ENCODE assay signal across 1 cellular context in the genomic region with DNA sequence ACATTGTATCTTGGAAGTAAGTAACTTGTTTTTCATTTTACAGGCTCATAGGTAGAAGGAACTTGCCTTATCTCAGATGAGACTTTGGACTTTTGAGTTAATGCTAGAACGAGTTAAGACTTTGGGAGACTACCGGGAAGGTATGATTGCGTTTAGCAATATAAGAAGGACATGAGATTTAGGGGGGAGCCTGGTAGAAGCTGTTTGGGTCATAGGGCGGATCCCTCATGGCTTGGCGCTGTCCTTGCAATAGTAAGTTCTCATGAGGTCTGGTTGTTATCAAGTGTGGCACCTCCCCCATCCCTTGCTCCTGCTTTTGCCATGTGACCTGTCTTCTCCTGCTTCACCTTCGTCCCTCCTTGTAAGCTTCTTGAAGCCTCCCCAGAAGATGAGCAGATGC.
TF ChIP-seq lines count a peak whose summit lies in the region.

No MANE protein-coding gene starts in this region.

TF ChIP-seq in GM23338, 12 proteins besides CTCF, POLR2A, EP300 and RAD21 (continued from another document):
- no peak for TF ChIP-seq STAT1 (IDR thresholded peaks at IDR 0.05; ENCODE audit: unreplicated experiment)
- TF ChIP-seq, protein P1, sequence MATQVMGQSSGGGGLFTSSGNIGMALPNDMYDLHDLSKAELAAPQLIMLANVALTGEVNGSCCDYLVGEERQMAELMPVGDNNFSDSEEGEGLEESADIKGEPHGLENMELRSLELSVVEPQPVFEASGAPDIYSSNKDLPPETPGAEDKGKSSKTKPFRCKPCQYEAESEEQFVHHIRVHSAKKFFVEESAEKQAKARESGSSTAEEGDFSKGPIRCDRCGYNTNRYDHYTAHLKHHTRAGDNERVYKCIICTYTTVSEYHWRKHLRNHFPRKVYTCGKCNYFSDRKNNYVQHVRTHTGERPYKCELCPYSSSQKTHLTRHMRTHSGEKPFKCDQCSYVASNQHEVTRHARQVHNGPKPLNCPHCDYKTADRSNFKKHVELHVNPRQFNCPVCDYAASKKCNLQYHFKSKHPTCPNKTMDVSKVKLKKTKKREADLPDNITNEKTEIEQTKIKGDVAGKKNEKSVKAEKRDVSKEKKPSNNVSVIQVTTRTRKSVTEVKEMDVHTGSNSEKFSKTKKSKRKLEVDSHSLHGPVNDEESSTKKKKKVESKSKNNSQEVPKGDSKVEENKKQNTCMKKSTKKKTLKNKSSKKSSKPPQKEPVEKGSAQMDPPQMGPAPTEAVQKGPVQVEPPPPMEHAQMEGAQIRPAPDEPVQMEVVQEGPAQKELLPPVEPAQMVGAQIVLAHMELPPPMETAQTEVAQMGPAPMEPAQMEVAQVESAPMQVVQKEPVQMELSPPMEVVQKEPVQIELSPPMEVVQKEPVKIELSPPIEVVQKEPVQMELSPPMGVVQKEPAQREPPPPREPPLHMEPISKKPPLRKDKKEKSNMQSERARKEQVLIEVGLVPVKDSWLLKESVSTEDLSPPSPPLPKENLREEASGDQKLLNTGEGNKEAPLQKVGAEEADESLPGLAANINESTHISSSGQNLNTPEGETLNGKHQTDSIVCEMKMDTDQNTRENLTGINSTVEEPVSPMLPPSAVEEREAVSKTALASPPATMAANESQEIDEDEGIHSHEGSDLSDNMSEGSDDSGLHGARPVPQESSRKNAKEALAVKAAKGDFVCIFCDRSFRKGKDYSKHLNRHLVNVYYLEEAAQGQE (IDR thresholded peaks at IDR 0.05; ENCODE audit: unreplicated experiment): no peak
- no peak for TF ChIP-seq CREB1 (CRISPR knock-in tag; IDR thresholded peaks at IDR 0.05; ENCODE audit: low read depth)
- TF ChIP-seq JUNB (IDR thresholded peaks at IDR 0.05; ENCODE audit: unreplicated experiment): no peak
- TF ChIP-seq, protein P2, sequence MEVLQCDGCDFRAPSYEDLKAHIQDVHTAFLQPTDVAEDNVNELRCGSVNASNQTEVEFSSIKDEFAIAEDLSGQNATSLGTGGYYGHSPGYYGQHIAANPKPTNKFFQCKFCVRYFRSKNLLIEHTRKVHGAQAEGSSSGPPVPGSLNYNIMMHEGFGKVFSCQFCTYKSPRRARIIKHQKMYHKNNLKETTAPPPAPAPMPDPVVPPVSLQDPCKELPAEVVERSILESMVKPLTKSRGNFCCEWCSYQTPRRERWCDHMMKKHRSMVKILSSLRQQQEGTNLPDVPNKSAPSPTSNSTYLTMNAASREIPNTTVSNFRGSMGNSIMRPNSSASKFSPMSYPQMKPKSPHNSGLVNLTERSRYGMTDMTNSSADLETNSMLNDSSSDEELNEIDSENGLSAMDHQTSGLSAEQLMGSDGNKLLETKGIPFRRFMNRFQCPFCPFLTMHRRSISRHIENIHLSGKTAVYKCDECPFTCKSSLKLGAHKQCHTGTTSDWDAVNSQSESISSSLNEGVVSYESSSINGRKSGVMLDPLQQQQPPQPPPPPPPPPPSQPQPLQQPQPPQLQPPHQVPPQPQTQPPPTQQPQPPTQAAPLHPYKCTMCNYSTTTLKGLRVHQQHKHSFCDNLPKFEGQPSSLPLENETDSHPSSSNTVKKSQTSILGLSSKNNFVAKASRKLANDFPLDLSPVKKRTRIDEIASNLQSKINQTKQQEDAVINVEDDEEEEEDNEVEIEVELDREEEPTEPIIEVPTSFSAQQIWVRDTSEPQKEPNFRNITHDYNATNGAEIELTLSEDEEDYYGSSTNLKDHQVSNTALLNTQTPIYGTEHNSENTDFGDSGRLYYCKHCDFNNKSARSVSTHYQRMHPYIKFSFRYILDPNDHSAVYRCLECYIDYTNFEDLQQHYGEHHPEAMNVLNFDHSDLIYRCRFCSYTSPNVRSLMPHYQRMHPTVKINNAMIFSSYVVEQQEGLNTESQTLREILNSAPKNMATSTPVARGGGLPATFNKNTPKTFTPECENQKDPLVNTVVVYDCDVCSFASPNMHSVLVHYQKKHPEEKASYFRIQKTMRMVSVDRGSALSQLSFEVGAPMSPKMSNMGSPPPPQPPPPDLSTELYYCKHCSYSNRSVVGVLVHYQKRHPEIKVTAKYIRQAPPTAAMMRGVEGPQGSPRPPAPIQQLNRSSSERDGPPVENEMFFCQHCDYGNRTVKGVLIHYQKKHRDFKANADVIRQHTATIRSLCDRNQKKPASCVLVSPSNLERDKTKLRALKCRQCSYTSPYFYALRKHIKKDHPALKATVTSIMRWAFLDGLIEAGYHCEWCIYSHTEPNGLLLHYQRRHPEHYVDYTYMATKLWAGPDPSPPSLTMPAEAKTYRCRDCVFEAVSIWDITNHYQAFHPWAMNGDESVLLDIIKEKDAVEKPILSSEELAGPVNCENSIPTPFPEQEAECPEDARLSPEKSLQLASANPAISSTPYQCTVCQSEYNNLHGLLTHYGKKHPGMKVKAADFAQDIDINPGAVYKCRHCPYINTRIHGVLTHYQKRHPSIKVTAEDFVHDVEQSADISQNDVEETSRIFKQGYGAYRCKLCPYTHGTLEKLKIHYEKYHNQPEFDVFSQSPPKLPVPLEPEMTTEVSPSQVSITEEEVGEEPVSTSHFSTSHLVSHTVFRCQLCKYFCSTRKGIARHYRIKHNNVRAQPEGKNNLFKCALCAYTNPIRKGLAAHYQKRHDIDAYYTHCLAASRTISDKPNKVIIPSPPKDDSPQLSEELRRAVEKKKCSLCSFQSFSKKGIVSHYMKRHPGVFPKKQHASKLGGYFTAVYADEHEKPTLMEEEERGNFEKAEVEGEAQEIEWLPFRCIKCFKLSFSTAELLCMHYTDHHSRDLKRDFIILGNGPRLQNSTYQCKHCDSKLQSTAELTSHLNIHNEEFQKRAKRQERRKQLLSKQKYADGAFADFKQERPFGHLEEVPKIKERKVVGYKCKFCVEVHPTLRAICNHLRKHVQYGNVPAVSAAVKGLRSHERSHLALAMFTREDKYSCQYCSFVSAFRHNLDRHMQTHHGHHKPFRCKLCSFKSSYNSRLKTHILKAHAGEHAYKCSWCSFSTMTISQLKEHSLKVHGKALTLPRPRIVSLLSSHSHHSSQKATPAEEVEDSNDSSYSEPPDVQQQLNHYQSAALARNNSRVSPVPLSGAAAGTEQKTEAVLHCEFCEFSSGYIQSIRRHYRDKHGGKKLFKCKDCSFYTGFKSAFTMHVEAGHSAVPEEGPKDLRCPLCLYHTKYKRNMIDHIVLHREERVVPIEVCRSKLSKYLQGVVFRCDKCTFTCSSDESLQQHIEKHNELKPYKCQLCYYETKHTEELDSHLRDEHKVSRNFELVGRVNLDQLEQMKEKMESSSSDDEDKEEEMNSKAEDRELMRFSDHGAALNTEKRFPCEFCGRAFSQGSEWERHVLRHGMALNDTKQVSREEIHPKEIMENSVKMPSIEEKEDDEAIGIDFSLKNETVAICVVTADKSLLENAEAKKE (CRISPR knock-in tag; IDR thresholded peaks at IDR 0.05): no peak
- TF ChIP-seq POLR2AphosphoS5 (IDR thresholded peaks at IDR 0.05; ENCODE audit: low read depth): no peak
